Comparison of ENCODE assay signal across 11 cellular contexts in the genomic region with DNA sequence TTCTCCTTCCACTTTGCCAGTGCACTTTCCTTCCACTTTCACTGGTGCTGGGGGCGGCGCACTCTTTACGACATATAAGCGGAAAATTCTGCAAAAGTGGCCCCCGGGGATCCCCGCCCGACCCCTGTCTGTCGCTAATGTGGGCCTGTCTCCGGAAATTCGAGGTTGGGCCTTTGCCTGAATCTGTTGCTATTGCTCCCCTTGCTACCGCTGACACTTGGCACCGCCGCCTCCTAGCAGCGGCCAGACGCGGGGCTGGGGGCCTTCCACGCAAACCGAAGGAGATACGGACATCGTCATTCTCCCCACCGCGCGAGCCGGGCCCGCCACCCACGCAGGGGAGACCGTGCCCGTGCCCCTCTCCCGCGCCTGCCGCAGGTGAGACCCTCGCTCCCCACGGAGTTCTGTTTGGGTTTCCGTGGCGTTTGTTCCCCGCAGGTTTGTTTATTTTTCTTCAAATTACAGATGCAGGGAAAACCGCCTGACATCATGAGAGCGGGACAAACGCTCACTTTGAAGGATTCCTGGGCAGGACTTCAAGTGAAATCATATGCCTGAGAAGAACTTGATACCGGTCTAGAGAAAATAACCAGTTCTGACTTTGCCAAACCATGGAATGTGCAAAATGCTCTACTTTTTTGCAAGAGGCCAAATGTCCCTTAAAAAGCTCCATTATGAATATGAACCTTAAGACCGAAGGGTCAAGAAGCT. TPM values are rescaled to one million over a fixed set of nuclear protein-coding genes. Genes with fewer than 3 reads are reported as not detected.
DNase-seq lines count a peak whose midpoint lies in the region; ATAC-seq and TF ChIP-seq lines count a peak whose summit lies in the region.
"Had no signal": no experiment of that assay in that cellular context is flagged by ENCODE, and none has a peak within 500 bp of the region (broad histone marks: within the 10 kb centered on the region; RNA-seq: fewer than 3 reads in every experiment).

No MANE protein-coding gene starts in this region.

- peaks cover 95% of the 10 kb centered on the region for H3K27me3 ChIP-seq in endodermal cell (ENCODE audit: control insufficient read depth, insufficient read depth, low read length, poor library complexity, severe bottlenecking)
- H3K27me3 ChIP-seq in uterus, result no peaks in the 10 kb centered on the region
- peaks cover 91% of the 10 kb centered on the region for H3K27me3 ChIP-seq in CD4-positive, alpha-beta T cell (ENCODE audit: control insufficient read depth, insufficient read depth, low read length)

- no peak for ATAC-seq in activated naive CD8-positive, alpha-beta T cell treated with anti-CD3 and anti-CD28 coated beads, Interleukin-2, amount 50 U/mL, for 24 hours
- no peak for ATAC-seq in CD4-positive, alpha-beta T cell (ENCODE audit: poor library complexity)

- peaks cover 1% of the 10 kb centered on the region for H3K36me3 Mint-ChIP-seq in activated naive CD8-positive, alpha-beta T cell treated with anti-CD3 and anti-CD28 coated beads for 36 hours
- H3K36me3 Mint-ChIP-seq in activated naive CD8-positive, alpha-beta T cell treated with anti-CD3 and anti-CD28 coated beads, Interleukin-2, amount 50 U/mL, for 24 hours (ENCODE audit: low read depth), result no peaks in the 10 kb centered on the region
- no peaks in the 10 kb centered on the region for H3K36me3 Mint-ChIP-seq in endodermal cell (ENCODE audit: low read depth)
- no peaks in the 10 kb centered on the region for H3K36me3 Mint-ChIP-seq in CD4-positive, alpha-beta T cell (ENCODE audit: low read depth)

- H3K9me3 ChIP-seq in endodermal cell (ENCODE audit: control insufficient read depth, low read length) (no peaks in the 10 kb centered on the region), mesodermal cell (ENCODE audit: control insufficient read depth, low read length) (no peaks in the 10 kb centered on the region), uterus (no peaks in the 10 kb centered on the region)
- peaks cover 6% of the 10 kb centered on the region for H3K9me3 ChIP-seq in CD4-positive, alpha-beta T cell (ENCODE audit: control insufficient read depth, low read length)

- H3K36me3 ChIP-seq in endodermal cell (ENCODE audit: control insufficient read depth, insufficient read depth, low read length), result no peaks in the 10 kb centered on the region
- H3K36me3 ChIP-seq in mesodermal cell (ENCODE audit: control insufficient read depth, insufficient read depth, low read length), result no peaks in the 10 kb centered on the region
- H3K36me3 ChIP-seq in uterus, result no peaks in the 10 kb centered on the region

- no peak overlapping the region for H3K9ac ChIP-seq in endodermal cell (ENCODE audit: extremely low read depth, low read length, poor library complexity, severe bottlenecking)

- 4 to 7% methylated on average over 32 to 41 of the region's 41 CpGs for WGBS in endodermal cell (ENCODE audit: insufficient coverage in 1 of 2, insufficient read length in 1 of 2), 2 experiments
- WGBS in mesodermal cell (ENCODE audit: insufficient coverage in 2 of 2), 2 experiments, result 2 to 3% methylated on average over 27 to 38 of the region's 41 CpGs

- no peak for TF ChIP-seq POLR2A in uterus (IDR thresholded peaks at IDR 0.05)

- no peaks in the 10 kb centered on the region for H3K4me1 ChIP-seq in endodermal cell (ENCODE audit: control insufficient read depth, insufficient read depth, low read length)
- peaks cover 16% of the 10 kb centered on the region for H3K4me1 ChIP-seq in mesodermal cell (ENCODE audit: control insufficient read depth, insufficient read depth, low read length, poor library complexity, severe bottlenecking)
- H3K4me1 ChIP-seq in uterus, result no peaks in the 10 kb centered on the region

- H3K27ac ChIP-seq in endodermal cell (ENCODE audit: low read depth, low read length) (no peak overlapping the region), mesodermal cell (ENCODE audit: low read depth, low read length, severe bottlenecking) (no peak overlapping the region), uterus (peak overlapping the region; percentile 16 to 73)
- H3K27ac ChIP-seq in CD4-positive, alpha-beta T cell (ENCODE audit: low read depth, low read length), result no peak overlapping the region

- no peak for TF ChIP-seq CTCF in endodermal cell (conservative IDR thresholded peaks at IDR 0.05)
- no peak for TF ChIP-seq CTCF in uterus (IDR thresholded peaks at IDR 0.05)
- no peak for TF ChIP-seq CTCF in CD4-positive, alpha-beta T cell (IDR thresholded peaks at IDR 0.05)

- no peak overlapping the region for H3K4me3 Mint-ChIP-seq in activated naive CD8-positive, alpha-beta T cell treated with anti-CD3 and anti-CD28 coated beads for 36 hours
- no peak overlapping the region for H3K4me3 Mint-ChIP-seq in activated naive CD8-positive, alpha-beta T cell treated with anti-CD3 and anti-CD28 coated beads, Interleukin-2, amount 50 U/mL, for 24 hours
- H3K4me3 Mint-ChIP-seq in endodermal cell, result peak overlapping the region; percentile 17
- no peak overlapping the region for H3K4me3 Mint-ChIP-seq in CD4-positive, alpha-beta T cell

- H3K4me3 ChIP-seq in endodermal cell (ENCODE audit: low read length) (no peak overlapping the region), mesodermal cell (ENCODE audit: extremely low read depth, insufficient read depth, low read length, poor library complexity, severe bottlenecking) (peak overlapping the region; percentile 3), uterus (peak overlapping the region; percentile 12 to 22)

- peaks cover 8% of the 10 kb centered on the region for H3K4me1 Mint-ChIP-seq in activated naive CD8-positive, alpha-beta T cell treated with anti-CD3 and anti-CD28 coated beads for 36 hours
- peaks cover 5% of the 10 kb centered on the region for H3K4me1 Mint-ChIP-seq in activated naive CD8-positive, alpha-beta T cell treated with anti-CD3 and anti-CD28 coated beads, Interleukin-2, amount 50 U/mL, for 24 hours
- peaks cover 28% of the 10 kb centered on the region for H3K4me1 Mint-ChIP-seq in endodermal cell
- H3K4me1 Mint-ChIP-seq in CD4-positive, alpha-beta T cell (ENCODE audit: low read depth), result no peaks in the 10 kb centered on the region

- CTCF ChIA-PET in CD4-positive, alpha-beta T cell (lab: Charles Lee), result no interaction called here

- H3K9me3 Mint-ChIP-seq in activated naive CD8-positive, alpha-beta T cell treated with anti-CD3 and anti-CD28 coated beads for 36 hours, result peaks cover 7% of the 10 kb centered on the region
- peaks cover 5% of the 10 kb centered on the region for H3K9me3 Mint-ChIP-seq in activated naive CD8-positive, alpha-beta T cell treated with anti-CD3 and anti-CD28 coated beads, Interleukin-2, amount 50 U/mL, for 24 hours
- no peaks in the 10 kb centered on the region for H3K9me3 Mint-ChIP-seq in endodermal cell
- no peaks in the 10 kb centered on the region for H3K9me3 Mint-ChIP-seq in CD4-positive, alpha-beta T cell

- peaks cover 86% of the 10 kb centered on the region for H3K27me3 Mint-ChIP-seq in activated naive CD8-positive, alpha-beta T cell treated with anti-CD3 and anti-CD28 coated beads for 36 hours
- H3K27me3 Mint-ChIP-seq in activated naive CD8-positive, alpha-beta T cell treated with anti-CD3 and anti-CD28 coated beads, Interleukin-2, amount 50 U/mL, for 24 hours, result peaks cover 84% of the 10 kb centered on the region
- H3K27me3 Mint-ChIP-seq in endodermal cell (ENCODE audit: insufficient read depth), result peaks cover 96% of the 10 kb centered on the region
- H3K27me3 Mint-ChIP-seq in CD4-positive, alpha-beta T cell, result peaks cover 82% of the 10 kb centered on the region

- intact Hi-C loops in uterus (cut with DNase I; ENCODE audit: low total_unique reads), result no loop called here
- intact Hi-C loops in CD4-positive, alpha-beta T cell (cut with DNase I, micrococcal nuclease), result no loop called here

- DNase-seq in activated naive CD8-positive, alpha-beta T cell treated with anti-CD3 and anti-CD28 coated beads for 36 hours, result peak; percentile 14
- DNase-seq in activated naive CD8-positive, alpha-beta T cell treated with anti-CD3 and anti-CD28 coated beads, Interleukin-2, amount 50 U/mL, for 24 hours, result no peak
- DNase-seq in endodermal cell (peak; percentile 65), uterus (no peak), mucosa of gallbladder (ENCODE audit: low spot score) (no peak), C1 segment of cervical spinal cord (lab: John Stamatoyannopoulos, UW) (no peak)
- DNase-seq in CD4-positive, alpha-beta T cell, result no peak
- DNase-seq: 8988T had no signal

- POLR2A ChIA-PET in CD4-positive, alpha-beta T cell (lab: Charles Lee), result no interaction called here

- H3K27ac Mint-ChIP-seq in activated naive CD8-positive, alpha-beta T cell treated with anti-CD3 and anti-CD28 coated beads for 36 hours, result no peak overlapping the region
- H3K27ac Mint-ChIP-seq in activated naive CD8-positive, alpha-beta T cell treated with anti-CD3 and anti-CD28 coated beads, Interleukin-2, amount 50 U/mL, for 24 hours, result no peak overlapping the region
- no peak overlapping the region for H3K27ac Mint-ChIP-seq in endodermal cell
- H3K27ac Mint-ChIP-seq in CD4-positive, alpha-beta T cell, result no peak overlapping the region

RNA-seq across cellular contexts. Expression of a gene that starts 5.0 kb away (rescaled TPM):
- not detected for total RNA-seq in activated naive CD8-positive, alpha-beta T cell treated with anti-CD3 and anti-CD28 coated beads for 36 hours
- total RNA-seq in endodermal cell (under 1 TPM; 0.46 to 0.88 TPM), uterus (10 to 100 TPM in 3 of 4 donors, 1 to 10 TPM in 1; 8.5 to 26.6 (median 19.7) TPM), mucosa of gallbladder (5.4 TPM)
- 11.1 TPM for polyA plus RNA-seq in endodermal cell (2013, experiment 1 of 2)
- 8.4 TPM for polyA plus RNA-seq in endodermal cell (2013, experiment 2 of 2)
- polyA plus RNA-seq in mesodermal cell (2013, experiment 1 of 2), result 19.1 TPM
- 17.5 TPM for polyA plus RNA-seq in mesodermal cell (2013, experiment 2 of 2)
- not detected for total RNA-seq in CD4-positive, alpha-beta T cell

RNA-seq across cellular contexts. Expression of a gene that starts 32.8 kb away (rescaled TPM):
- total RNA-seq in activated naive CD8-positive, alpha-beta T cell treated with anti-CD3 and anti-CD28 coated beads for 36 hours, result not detected
- total RNA-seq in endodermal cell (not detected), uterus (not detected), mucosa of gallbladder (not detected)
- polyA plus RNA-seq in endodermal cell (2013, experiment 1 of 2), result not detected
- not detected for polyA plus RNA-seq in endodermal cell (2013, experiment 2 of 2)
- not detected for polyA plus RNA-seq in mesodermal cell (2013, experiment 1 of 2)
- not detected for polyA plus RNA-seq in mesodermal cell (2013, experiment 2 of 2)
- not detected for total RNA-seq in CD4-positive, alpha-beta T cell
- total RNA-seq: bronchial epithelial cell; T-helper 1 cell treated with Interleukin-12 subunit alpha and Interleukin-12 subunit beta and Interleukin-4 antibody, amounts not matched to agents 30 ng/mL and 1 ng/mL, for 36 hours had no signal

Comparison
In these comparisons a context has a peak if more than half of its experiments do, and no peak if none do; other contexts are left out.
1. DNase-seq: peak in activated naive CD8-positive, alpha-beta T cell treated with anti-CD3 and anti-CD28 coated beads for 36 hours (single experiment) and endodermal cell (single experiment); none in activated naive CD8-positive, alpha-beta T cell treated with anti-CD3 and anti-CD28 coated beads, Interleukin-2, amount 50 U/mL, for 24 hours (single experiment), uterus (0 of 2), mucosa of gallbladder (single experiment), C1 segment of cervical spinal cord (0 of 14) and CD4-positive, alpha-beta T cell (0 of 10).
2. H3K27ac ChIP-seq: peak in uterus (2 of 2); none in endodermal cell (single experiment), mesodermal cell (single experiment) and CD4-positive, alpha-beta T cell (single experiment).